8 cellular contexts compared by ENCODE assay signal in genomic region chr19:11374449-11375142, GRCh38. TPM values are rescaled to one million over a fixed set of nuclear protein-coding genes. Genes with fewer than 3 reads are reported as not detected.
DNase-seq lines count a peak whose midpoint lies in the region; ATAC-seq and TF ChIP-seq lines count a peak whose summit lies in the region.

TSS of gene SWSAP1 (plus strand) at chr19:11374666. CDS start at chr19:11374681, 15 bp downstream.

- H3K36me3 Mint-ChIP-seq in activated naive CD8-positive, alpha-beta T cell treated with anti-CD3 and anti-CD28 coated beads for 36 hours = peaks cover 26% of the 10 kb centered on the region
- no peaks in the 10 kb centered on the region for H3K36me3 Mint-ChIP-seq in osteocyte (ENCODE audit: unreplicated experiment)

- intact Hi-C loops in Right ventricle myocardium inferior (cut with DNase I) = loop anchor here (2.0 to 5.0 kb wide), 4 partner anchors 28 to 128 kb away; partner anchors contain the start of genes CCDC159, ODAD3, PRKCSH and TMEM205

- peaks cover 6% of the 10 kb centered on the region for H3K36me3 ChIP-seq in thymus (ENCODE audit: control insufficient read depth, insufficient read depth)

- ATAC-seq in HG02623 (IDR thresholded peaks at IDR 0.05; ENCODE audit: unreplicated experiment) = peak; percentile 74
- ATAC-seq in SK-N-SH treated with all-trans-retinoic acid at 6 μM for 48 hours = peak; percentile 93
- ATAC-seq in Right ventricle myocardium inferior = peak; percentile 97

- peak within 1 kb of the TSS; percentile 99 for H3K27ac ChIP-seq in thymus (ENCODE audit: low read depth)

- H3K27me3 Mint-ChIP-seq in activated naive CD8-positive, alpha-beta T cell treated with anti-CD3 and anti-CD28 coated beads for 36 hours = no peaks in the 10 kb centered on the region
- H3K27me3 Mint-ChIP-seq in osteocyte (ENCODE audit: unreplicated experiment) = no peaks in the 10 kb centered on the region

- no peak within 1 kb of the TSS for H3K27ac Mint-ChIP-seq in activated naive CD8-positive, alpha-beta T cell treated with anti-CD3 and anti-CD28 coated beads for 36 hours
- H3K27ac Mint-ChIP-seq in osteocyte (ENCODE audit: unreplicated experiment) = no peak within 1 kb of the TSS

- no peaks in the 10 kb centered on the region for H3K9me3 Mint-ChIP-seq in activated naive CD8-positive, alpha-beta T cell treated with anti-CD3 and anti-CD28 coated beads for 36 hours
- H3K9me3 Mint-ChIP-seq in osteocyte (ENCODE audit: unreplicated experiment) = no peaks in the 10 kb centered on the region

- DNase-seq in GM10266 (ENCODE audit: extremely low spot score) (peak; percentile 98), NCI-H1092 treated with DMSO at 0.1 percent for 48 hours (lab: John Stamatoyannopoulos, UW) (peak; percentile 100), Right ventricle myocardium inferior (ENCODE audit: missing footprints) (peak; percentile 99), osteocyte (ENCODE audit: extremely low spot score, unreplicated experiment) (peak; percentile 99)
- peak; percentile 97 for DNase-seq in activated naive CD8-positive, alpha-beta T cell treated with anti-CD3 and anti-CD28 coated beads for 36 hours

- WGBS in thymus = under 1% methylated on average over 44 of the region's 44 CpGs

- H3K9me3 ChIP-seq in thymus (ENCODE audit: control insufficient read depth) = no peaks in the 10 kb centered on the region

- peaks cover 15% of the 10 kb centered on the region for H3K4me1 Mint-ChIP-seq in activated naive CD8-positive, alpha-beta T cell treated with anti-CD3 and anti-CD28 coated beads for 36 hours
- peaks cover 21% of the 10 kb centered on the region for H3K4me1 Mint-ChIP-seq in osteocyte (ENCODE audit: unreplicated experiment)

- H3K4me1 ChIP-seq in thymus (ENCODE audit: control insufficient read depth, insufficient read depth, low read length) = peaks cover 14% of the 10 kb centered on the region

- peak within 1 kb of the TSS; percentile 90 for H3K4me3 ChIP-seq in thymus (ENCODE audit: low read length)

- TF ChIP-seq CTCF in GM10266 (IDR thresholded peaks at IDR 0.05; ENCODE audit: control insufficient read depth, insufficient read depth, low read depth, missing control alignments) = no peak
- TF ChIP-seq CTCF in osteocyte (IDR thresholded peaks at IDR 0.05) = no peak

- H3K27me3 ChIP-seq in thymus (ENCODE audit: control insufficient read depth, insufficient read depth) = no peaks in the 10 kb centered on the region

- no peak within 1 kb of the TSS for H3K4me3 Mint-ChIP-seq in activated naive CD8-positive, alpha-beta T cell treated with anti-CD3 and anti-CD28 coated beads for 36 hours
- H3K4me3 Mint-ChIP-seq in osteocyte (ENCODE audit: unreplicated experiment) = no peak within 1 kb of the TSS

TF ChIP-seq in SK-N-SH treated with all-trans-retinoic acid at 6 μM for 48 hours, 23 proteins besides CTCF, POLR2A, EP300 and RAD21:
- TF ChIP-seq CSRNP3 (CRISPR knock-in tag; IDR thresholded peaks at IDR 0.05) = no peak; the same call in 1 of the 2 replicates

RNA-seq across cellular contexts. Expression of gene SWSAP1, which starts in this region (rescaled TPM):
- total RNA-seq in activated naive CD8-positive, alpha-beta T cell treated with anti-CD3 and anti-CD28 coated beads for 36 hours = 1 to 10 TPM; 2.1 to 2.2 TPM
- total RNA-seq in Right ventricle myocardium inferior (1.9 TPM), osteocyte (1.3 and 2.4 TPM in 2 replicates)
- polyA plus RNA-seq in thymus = 5.9 TPM

Comparison
In these comparisons a context has a peak if more than half of its experiments do, and no peak if none do; other contexts are left out.
1. Peak in every context shown above with its lines: DNase-seq, ATAC-seq, H3K4me3 ChIP-seq and H3K27ac ChIP-seq.